1 cellular context compared by ENCODE assay signal in genomic region chr20:4082406-4083102, GRCh38.
TF ChIP-seq lines count a peak whose summit lies in the region.

No MANE protein-coding gene starts in this region.

TF ChIP-seq in GM23338, 12 proteins besides CTCF, POLR2A, EP300 and RAD21:
- TF ChIP-seq, protein P1, sequence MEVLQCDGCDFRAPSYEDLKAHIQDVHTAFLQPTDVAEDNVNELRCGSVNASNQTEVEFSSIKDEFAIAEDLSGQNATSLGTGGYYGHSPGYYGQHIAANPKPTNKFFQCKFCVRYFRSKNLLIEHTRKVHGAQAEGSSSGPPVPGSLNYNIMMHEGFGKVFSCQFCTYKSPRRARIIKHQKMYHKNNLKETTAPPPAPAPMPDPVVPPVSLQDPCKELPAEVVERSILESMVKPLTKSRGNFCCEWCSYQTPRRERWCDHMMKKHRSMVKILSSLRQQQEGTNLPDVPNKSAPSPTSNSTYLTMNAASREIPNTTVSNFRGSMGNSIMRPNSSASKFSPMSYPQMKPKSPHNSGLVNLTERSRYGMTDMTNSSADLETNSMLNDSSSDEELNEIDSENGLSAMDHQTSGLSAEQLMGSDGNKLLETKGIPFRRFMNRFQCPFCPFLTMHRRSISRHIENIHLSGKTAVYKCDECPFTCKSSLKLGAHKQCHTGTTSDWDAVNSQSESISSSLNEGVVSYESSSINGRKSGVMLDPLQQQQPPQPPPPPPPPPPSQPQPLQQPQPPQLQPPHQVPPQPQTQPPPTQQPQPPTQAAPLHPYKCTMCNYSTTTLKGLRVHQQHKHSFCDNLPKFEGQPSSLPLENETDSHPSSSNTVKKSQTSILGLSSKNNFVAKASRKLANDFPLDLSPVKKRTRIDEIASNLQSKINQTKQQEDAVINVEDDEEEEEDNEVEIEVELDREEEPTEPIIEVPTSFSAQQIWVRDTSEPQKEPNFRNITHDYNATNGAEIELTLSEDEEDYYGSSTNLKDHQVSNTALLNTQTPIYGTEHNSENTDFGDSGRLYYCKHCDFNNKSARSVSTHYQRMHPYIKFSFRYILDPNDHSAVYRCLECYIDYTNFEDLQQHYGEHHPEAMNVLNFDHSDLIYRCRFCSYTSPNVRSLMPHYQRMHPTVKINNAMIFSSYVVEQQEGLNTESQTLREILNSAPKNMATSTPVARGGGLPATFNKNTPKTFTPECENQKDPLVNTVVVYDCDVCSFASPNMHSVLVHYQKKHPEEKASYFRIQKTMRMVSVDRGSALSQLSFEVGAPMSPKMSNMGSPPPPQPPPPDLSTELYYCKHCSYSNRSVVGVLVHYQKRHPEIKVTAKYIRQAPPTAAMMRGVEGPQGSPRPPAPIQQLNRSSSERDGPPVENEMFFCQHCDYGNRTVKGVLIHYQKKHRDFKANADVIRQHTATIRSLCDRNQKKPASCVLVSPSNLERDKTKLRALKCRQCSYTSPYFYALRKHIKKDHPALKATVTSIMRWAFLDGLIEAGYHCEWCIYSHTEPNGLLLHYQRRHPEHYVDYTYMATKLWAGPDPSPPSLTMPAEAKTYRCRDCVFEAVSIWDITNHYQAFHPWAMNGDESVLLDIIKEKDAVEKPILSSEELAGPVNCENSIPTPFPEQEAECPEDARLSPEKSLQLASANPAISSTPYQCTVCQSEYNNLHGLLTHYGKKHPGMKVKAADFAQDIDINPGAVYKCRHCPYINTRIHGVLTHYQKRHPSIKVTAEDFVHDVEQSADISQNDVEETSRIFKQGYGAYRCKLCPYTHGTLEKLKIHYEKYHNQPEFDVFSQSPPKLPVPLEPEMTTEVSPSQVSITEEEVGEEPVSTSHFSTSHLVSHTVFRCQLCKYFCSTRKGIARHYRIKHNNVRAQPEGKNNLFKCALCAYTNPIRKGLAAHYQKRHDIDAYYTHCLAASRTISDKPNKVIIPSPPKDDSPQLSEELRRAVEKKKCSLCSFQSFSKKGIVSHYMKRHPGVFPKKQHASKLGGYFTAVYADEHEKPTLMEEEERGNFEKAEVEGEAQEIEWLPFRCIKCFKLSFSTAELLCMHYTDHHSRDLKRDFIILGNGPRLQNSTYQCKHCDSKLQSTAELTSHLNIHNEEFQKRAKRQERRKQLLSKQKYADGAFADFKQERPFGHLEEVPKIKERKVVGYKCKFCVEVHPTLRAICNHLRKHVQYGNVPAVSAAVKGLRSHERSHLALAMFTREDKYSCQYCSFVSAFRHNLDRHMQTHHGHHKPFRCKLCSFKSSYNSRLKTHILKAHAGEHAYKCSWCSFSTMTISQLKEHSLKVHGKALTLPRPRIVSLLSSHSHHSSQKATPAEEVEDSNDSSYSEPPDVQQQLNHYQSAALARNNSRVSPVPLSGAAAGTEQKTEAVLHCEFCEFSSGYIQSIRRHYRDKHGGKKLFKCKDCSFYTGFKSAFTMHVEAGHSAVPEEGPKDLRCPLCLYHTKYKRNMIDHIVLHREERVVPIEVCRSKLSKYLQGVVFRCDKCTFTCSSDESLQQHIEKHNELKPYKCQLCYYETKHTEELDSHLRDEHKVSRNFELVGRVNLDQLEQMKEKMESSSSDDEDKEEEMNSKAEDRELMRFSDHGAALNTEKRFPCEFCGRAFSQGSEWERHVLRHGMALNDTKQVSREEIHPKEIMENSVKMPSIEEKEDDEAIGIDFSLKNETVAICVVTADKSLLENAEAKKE (CRISPR knock-in tag; IDR thresholded peaks at IDR 0.05), result no peak
- TF ChIP-seq POLR2AphosphoS5 (IDR thresholded peaks at IDR 0.05; ENCODE audit: low read depth), result no peak
- TF ChIP-seq JUNB (IDR thresholded peaks at IDR 0.05; ENCODE audit: unreplicated experiment), result no peak
- no peak for TF ChIP-seq ZNF114 (CRISPR knock-in tag; IDR thresholded peaks at IDR 0.05)
- TF ChIP-seq REST (IDR thresholded peaks at IDR 0.05; ENCODE audit: unreplicated experiment), result no peak
- no peak for TF ChIP-seq EZH2 (IDR thresholded peaks at IDR 0.05; ENCODE audit: low read depth, unreplicated experiment)
- no peak for TF ChIP-seq STAT1 (IDR thresholded peaks at IDR 0.05; ENCODE audit: unreplicated experiment)
- no peak for TF ChIP-seq NANOG (IDR thresholded peaks at IDR 0.05; ENCODE audit: borderline replicate concordance)
- TF ChIP-seq ZNF331 (CRISPR knock-in tag; IDR thresholded peaks at IDR 0.05; ENCODE audit: low read depth), result no peak
- TF ChIP-seq EZH2phosphoT487 (IDR thresholded peaks at IDR 0.05; ENCODE audit: unreplicated experiment), result no peak
- no peak for TF ChIP-seq CREB1 (CRISPR knock-in tag; IDR thresholded peaks at IDR 0.05; ENCODE audit: low read depth)
- no peak for TF ChIP-seq ETS1 (IDR thresholded peaks at IDR 0.05)
